ENCODE assay signal across 1 cellular context in genomic region chr15:43292375-43293078, GRCh38.
TF ChIP-seq lines count a peak whose summit lies in the region.

No MANE protein-coding gene starts in this region.

TF ChIP-seq in WTC11, 78 proteins besides CTCF, POLR2A, EP300 and RAD21 (continued from another document):
- no peak for TF ChIP-seq E2F1 (CRISPR knock-in tag; IDR thresholded peaks at IDR 0.05)
- no peak for TF ChIP-seq JUN (CRISPR knock-in tag; IDR thresholded peaks at IDR 0.05)
- no peak for TF ChIP-seq NFE2L1 (CRISPR knock-in tag; IDR thresholded peaks at IDR 0.05)
- no peak for TF ChIP-seq ELF4 (CRISPR knock-in tag; IDR thresholded peaks at IDR 0.05; ENCODE audit: low read depth)
- TF ChIP-seq ZNF671 (CRISPR knock-in tag; IDR thresholded peaks at IDR 0.05) = no peak
- no peak for TF ChIP-seq TP53 (CRISPR knock-in tag; IDR thresholded peaks at IDR 0.05)
- TF ChIP-seq ZNF532 (CRISPR knock-in tag; IDR thresholded peaks at IDR 0.05; ENCODE audit: borderline replicate concordance) = no peak
- TF ChIP-seq, protein P1, sequence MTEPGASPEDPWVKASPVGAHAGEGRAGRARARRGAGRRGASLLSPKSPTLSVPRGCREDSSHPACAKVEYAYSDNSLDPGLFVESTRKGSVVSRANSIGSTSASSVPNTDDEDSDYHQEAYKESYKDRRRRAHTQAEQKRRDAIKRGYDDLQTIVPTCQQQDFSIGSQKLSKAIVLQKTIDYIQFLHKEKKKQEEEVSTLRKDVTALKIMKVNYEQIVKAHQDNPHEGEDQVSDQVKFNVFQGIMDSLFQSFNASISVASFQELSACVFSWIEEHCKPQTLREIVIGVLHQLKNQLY (CRISPR knock-in tag; IDR thresholded peaks at IDR 0.05) = no peak
